ENCODE assay signal across 1 cellular context in genomic region chr14:67457782-67458181, GRCh38.
TF ChIP-seq lines count a peak whose summit lies in the region.

No MANE protein-coding gene starts in this region.

TF ChIP-seq in HepG2, 621 proteins besides CTCF, POLR2A, EP300 and RAD21:
- TF ChIP-seq ZNF639 (CRISPR knock-in tag; conservative IDR thresholded peaks at IDR 0.05) (no peak), KDM6A (CRISPR knock-in tag; IDR thresholded peaks at IDR 0.05; ENCODE audit: low read depth) (no peak), ATF4 (CRISPR knock-in tag; IDR thresholded peaks at IDR 0.05) (no peak), ZBTB26 (CRISPR knock-in tag; IDR thresholded peaks at IDR 0.05; ENCODE audit: borderline replicate concordance) (no peak), PTBP1 (IDR thresholded peaks at IDR 0.05; ENCODE audit: low read depth, low read length, poor library complexity, severe bottlenecking) (no peak), ATF7-NPFF (CRISPR knock-in tag; IDR thresholded peaks at IDR 0.05; ENCODE audit: low read depth) (no peak), ZMYM4 (CRISPR knock-in tag; IDR thresholded peaks at IDR 0.05) (no peak), RBM39 (IDR thresholded peaks at IDR 0.05; ENCODE audit: low read depth, low read length, poor library complexity, severe bottlenecking) (no peak), ZNF225 (CRISPR knock-in tag; IDR thresholded peaks at IDR 0.05) (no peak)
TF ChIP-seq in HepG2: peak in this region for 0.
